ENCODE assay signal across 8 cellular contexts in the genomic region with DNA sequence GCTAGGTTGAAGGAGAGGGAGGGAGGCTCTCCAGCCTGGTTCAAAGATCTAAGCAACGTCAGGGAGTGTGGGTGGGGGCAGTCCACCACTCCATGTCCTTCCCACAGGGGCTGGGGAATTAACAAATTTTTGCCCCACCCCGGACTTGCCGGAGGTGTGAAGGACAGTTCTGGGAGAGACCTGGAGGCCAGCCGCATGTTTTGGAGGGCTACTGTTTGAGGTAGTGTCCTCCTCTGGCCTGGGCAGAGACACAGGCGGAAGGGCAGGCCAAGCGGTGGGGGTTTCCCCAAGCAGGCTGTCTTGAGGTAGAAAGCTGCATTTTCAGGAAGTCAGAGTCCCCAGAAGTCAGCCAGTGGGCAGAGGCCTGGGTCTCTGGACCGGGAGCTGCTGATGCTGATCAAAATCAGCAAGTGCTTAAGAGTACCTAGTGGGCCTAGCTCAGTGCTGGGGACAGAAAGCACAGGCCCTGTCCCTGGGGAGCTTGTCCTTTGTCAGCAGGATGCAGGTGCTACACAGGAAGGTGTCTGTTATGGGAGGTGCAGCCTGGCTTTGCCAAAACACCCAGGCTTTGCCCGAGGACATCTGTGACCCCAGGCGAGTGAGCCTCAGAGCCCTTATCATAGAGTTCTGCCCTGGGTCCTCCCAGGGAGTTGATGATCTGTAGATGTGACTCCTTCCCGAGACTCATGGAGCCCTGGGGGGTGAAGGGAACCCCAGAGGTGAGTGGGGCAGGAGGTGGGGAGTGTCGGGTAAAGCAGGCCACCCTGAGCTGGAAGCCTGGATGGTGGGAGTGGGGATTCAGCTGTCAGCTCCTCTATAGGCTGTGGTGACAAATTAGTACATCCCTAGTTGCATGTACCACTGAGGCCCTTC. TPM values are rescaled to one million over a fixed set of nuclear protein-coding genes. Genes with fewer than 3 reads are reported as not detected.
DNase-seq lines count a peak whose midpoint lies in the region; ATAC-seq and TF ChIP-seq lines count a peak whose summit lies in the region.

No MANE protein-coding gene starts in this region.

- DNase-seq in CD1c-positive myeloid dendritic cell (ENCODE audit: extremely low spot score) (peak; percentile 75), mesenteric fat pad (ENCODE audit: low spot score) (no peak), G401 (ENCODE audit: low spot score) (no peak), nucleus accumbens (lab: John Stamatoyannopoulos, UW) (no peak)
- peak; percentile 37 for DNase-seq in activated naive CD4-positive, alpha-beta T cell treated with anti-CD3 and anti-CD28 coated beads, Interleukin-2, amount 10 ng/mL, durations not matched to agents 7 days and 5 days

- CTCF ChIA-PET in activated naive CD4-positive, alpha-beta T cell treated with anti-CD3 and anti-CD28 coated beads, Interleukin-2, amount 10 ng/mL, durations not matched to agents 7 days and 5 days (lab: Charles Lee), result interaction anchor here (0.9 to 2.9 kb wide), 5 partner anchors 16 to 154 kb away, joined by 3 to 14 read pairs (median 3); no protein-coding TSS in a partner anchor

- in situ Hi-C loops in G401 (cut with HindIII; ENCODE audit: low sequenced_read_pairs), result no loop called here

- H3K9me3 Mint-ChIP-seq in activated naive CD4-positive, alpha-beta T cell treated with anti-CD3 and anti-CD28 coated beads, Interleukin-2, amount 10 ng/mL, durations not matched to agents 7 days and 5 days, result no peaks in the 10 kb centered on the region
- H3K9me3 Mint-ChIP-seq in stimulated activated memory B cell treated with anti-CD40 and anti-IgM and Interleukin-4, amounts not matched to agents 10 μg/mL and 1 μg/mL and 100 μg/mL, for 72 hours, result no peaks in the 10 kb centered on the region

- peak; percentile 77 for TF ChIP-seq POLR2A in GM19193 (IDR thresholded peaks at IDR 0.05; ENCODE audit: extremely low read depth, insufficient read depth, insufficient read length)

- H3K27me3 Mint-ChIP-seq in activated naive CD4-positive, alpha-beta T cell treated with anti-CD3 and anti-CD28 coated beads, Interleukin-2, amount 10 ng/mL, durations not matched to agents 7 days and 5 days, result no peaks in the 10 kb centered on the region
- no peaks in the 10 kb centered on the region for H3K27me3 Mint-ChIP-seq in stimulated activated memory B cell treated with anti-CD40 and anti-IgM and Interleukin-4, amounts not matched to agents 10 μg/mL and 1 μg/mL and 100 μg/mL, for 72 hours

- peaks cover 30% of the 10 kb centered on the region for H3K4me1 Mint-ChIP-seq in activated naive CD4-positive, alpha-beta T cell treated with anti-CD3 and anti-CD28 coated beads, Interleukin-2, amount 10 ng/mL, durations not matched to agents 7 days and 5 days
- H3K4me1 Mint-ChIP-seq in stimulated activated memory B cell treated with anti-CD40 and anti-IgM and Interleukin-4, amounts not matched to agents 10 μg/mL and 1 μg/mL and 100 μg/mL, for 72 hours, result peaks cover 85% of the 10 kb centered on the region

- peak overlapping the region; percentile 21 for H3K4me3 Mint-ChIP-seq in activated naive CD4-positive, alpha-beta T cell treated with anti-CD3 and anti-CD28 coated beads, Interleukin-2, amount 10 ng/mL, durations not matched to agents 7 days and 5 days
- H3K4me3 Mint-ChIP-seq in stimulated activated memory B cell treated with anti-CD40 and anti-IgM and Interleukin-4, amounts not matched to agents 10 μg/mL and 1 μg/mL and 100 μg/mL, for 72 hours, result peak overlapping the region; percentile 91

- ATAC-seq in HG03159 (IDR thresholded peaks at IDR 0.05; ENCODE audit: unreplicated experiment), result peak; percentile 53
- peak; percentile 85 for ATAC-seq in stimulated activated memory B cell treated with anti-CD40 and anti-IgM and Interleukin-4, amounts not matched to agents 10 μg/mL and 1 μg/mL and 100 μg/mL, for 72 hours

- H3K36me3 Mint-ChIP-seq in activated naive CD4-positive, alpha-beta T cell treated with anti-CD3 and anti-CD28 coated beads, Interleukin-2, amount 10 ng/mL, durations not matched to agents 7 days and 5 days, result peaks cover 34% of the 10 kb centered on the region
- H3K36me3 Mint-ChIP-seq in stimulated activated memory B cell treated with anti-CD40 and anti-IgM and Interleukin-4, amounts not matched to agents 10 μg/mL and 1 μg/mL and 100 μg/mL, for 72 hours, result peaks cover 37% of the 10 kb centered on the region

- peak overlapping the region; percentile 84 for H3K27ac Mint-ChIP-seq in activated naive CD4-positive, alpha-beta T cell treated with anti-CD3 and anti-CD28 coated beads, Interleukin-2, amount 10 ng/mL, durations not matched to agents 7 days and 5 days
- H3K27ac Mint-ChIP-seq in stimulated activated memory B cell treated with anti-CD40 and anti-IgM and Interleukin-4, amounts not matched to agents 10 μg/mL and 1 μg/mL and 100 μg/mL, for 72 hours, result peak overlapping the region; percentile 89

RNA-seq across cellular contexts. Expression of gene JADE2, which starts 18.6 kb away (rescaled TPM):
- 31.6 TPM for total RNA-seq in mesenteric fat pad
- 24.4 and 25.8 TPM in 2 replicates for total RNA-seq in G401 (2014; rRNA removed; shearing (Covaris generic))

Comparison
In these comparisons a context has a peak if more than half of its experiments do, and no peak if none do; other contexts are left out.
1. DNase-seq: peak in CD1c-positive myeloid dendritic cell (single experiment) and activated naive CD4-positive, alpha-beta T cell treated with anti-CD3 and anti-CD28 coated beads, Interleukin-2, amount 10 ng/mL, durations not matched to agents 7 days and 5 days (single experiment); none in mesenteric fat pad (single experiment), G401 (single experiment) and nucleus accumbens (0 of 56).